In the genomic region with DNA sequence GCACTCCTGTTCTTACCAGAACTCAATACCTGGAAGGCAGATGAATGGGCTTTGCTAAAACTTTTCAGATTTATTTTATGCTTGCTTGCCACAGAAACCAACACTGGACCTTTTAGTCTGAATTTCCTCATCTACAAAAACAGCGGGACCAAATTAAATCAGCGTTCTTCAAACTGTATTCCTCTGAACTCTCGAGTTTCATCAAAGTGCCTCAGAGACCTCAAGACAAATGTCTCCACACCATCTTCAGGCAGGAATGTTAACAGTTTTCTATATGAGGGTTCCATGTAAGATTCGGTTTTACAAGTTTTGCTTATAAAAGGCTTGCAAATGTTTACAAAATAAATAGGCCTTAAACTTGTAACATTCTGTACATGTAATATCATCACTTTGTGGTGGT, we compare ENCODE assay signal across 15 cellular contexts.
DNase-seq lines count a peak whose midpoint lies in the region; ATAC-seq and TF ChIP-seq lines count a peak whose summit lies in the region.
"Had no signal": no experiment of that assay in that cellular context is flagged by ENCODE, and none has a peak within 500 bp of the region (broad histone marks: within the 10 kb centered on the region; RNA-seq: fewer than 3 reads in every experiment).

No MANE protein-coding gene starts in this region.

- no peaks in the 10 kb centered on the region for H3K27me3 Mint-ChIP-seq in WTC11 (ENCODE audit: low read depth)
- H3K27me3 Mint-ChIP-seq: central memory CD8-positive, alpha-beta T cell had no signal

- peak overlapping the region; percentile 76 for H3K27ac Mint-ChIP-seq in WTC11

- H2AFZ ChIP-seq in GM23248 = no peak overlapping the region

- H3K4me2 ChIP-seq in GM23248 (ENCODE audit: unreplicated experiment) (peak overlapping the region; percentile 63), skeletal muscle satellite cell (ENCODE audit: low read length) (peak overlapping the region; percentile 38)

- peaks cover 100% of the 10 kb centered on the region for H3K79me2 ChIP-seq in GM23248 (ENCODE audit: insufficient read depth)

- H3K9ac ChIP-seq in GM23248 (no peak overlapping the region), skeletal muscle satellite cell (ENCODE audit: low read depth, low read length) (no peak overlapping the region)

- no peak overlapping the region for H3K4me3 Mint-ChIP-seq in WTC11
- H3K4me3 Mint-ChIP-seq: central memory CD8-positive, alpha-beta T cell had no signal

- WGBS in GM23248 (ENCODE audit: low coverage in 1 of 2, low lambda C conversion rate in 2 of 2, missing lambda C conversion rate in 2 of 2), 2 experiments = 30 to 37% methylated on average over 4 of the region's 4 CpGs

- H3K4me1 Mint-ChIP-seq in WTC11 = peaks cover 66% of the 10 kb centered on the region

- H3K4me3 ChIP-seq in GM23248 (no peak overlapping the region), skeletal muscle satellite cell (ENCODE audit: low read length) (no peak overlapping the region)

- peak overlapping the region; percentile 15 for H3K27ac ChIP-seq in GM23248
- H3K27ac ChIP-seq in foreskin keratinocyte = no peak overlapping the region
- H3K27ac ChIP-seq: epithelial cell of prostate had no signal

- TF ChIP-seq CTCF in WTC11 (IDR thresholded peaks at IDR 0.05) (no peak), foreskin keratinocyte (conservative IDR thresholded peaks at IDR 0.05) (peak; percentile 37)

- intact Hi-C loops in posterior vena cava (cut with DNase I) = no loop called here

- no peaks in the 10 kb centered on the region for H3K9me2 ChIP-seq in GM23248 (ENCODE audit: insufficient read depth)

- POLR2A ChIA-PET in WTC11 (lab: Charles Lee) = no interaction called here

- no peaks in the 10 kb centered on the region for H3K27me3 ChIP-seq in GM23248 (replicated peaks; ENCODE audit: insufficient read depth)
- no peaks in the 10 kb centered on the region for H3K27me3 ChIP-seq in foreskin keratinocyte
- H3K27me3 ChIP-seq in skeletal muscle satellite cell (ENCODE audit: control insufficient read depth, insufficient read depth, low read length) = no peaks in the 10 kb centered on the region

- H3K36me3 ChIP-seq in GM23248 (ENCODE audit: low read depth) = no peaks in the 10 kb centered on the region
- no peaks in the 10 kb centered on the region for H3K36me3 ChIP-seq in skeletal muscle satellite cell (ENCODE audit: insufficient read depth, low read length)

- peaks cover 36% of the 10 kb centered on the region for H3F3A ChIP-seq in GM23248 (ENCODE audit: insufficient read depth)

- in situ Hi-C loops in GM23248 (cut with MboI) = no loop called here

- peaks cover 50% of the 10 kb centered on the region; the same call in 1 of the 2 replicates for H4K20me1 ChIP-seq in GM23248 (ENCODE audit: insufficient read depth)

- no peaks in the 10 kb centered on the region for H3K9me3 ChIP-seq in GM23248 (ENCODE audit: low read depth)
- no peaks in the 10 kb centered on the region for H3K9me3 ChIP-seq in skeletal muscle satellite cell (replicated peaks; ENCODE audit: low read length)
- H3K9me3 ChIP-seq: Caco-2 had no signal

- CTCF ChIA-PET in WTC11 (lab: Charles Lee) = no interaction called here

- peak; percentile 37 for DNase-seq in GM23248
- DNase-seq in WTC11 (ENCODE audit: low spot score) = no peak
- no peak for DNase-seq in foreskin keratinocyte
- no peak for DNase-seq in posterior vena cava (ENCODE audit: low spot score)
- DNase-seq in Ammon's horn (ENCODE audit: low spot score) = no peak
- DNase-seq in NK-92 (lab: John Stamatoyannopoulos, UW; ENCODE audit: unreplicated experiment) = no peak
- DNase-seq in NK-92 treated with Interleukin-12 subunit alpha and Interleukin-12 subunit beta, amount 100 ng/mL, for 24 hours (lab: John Stamatoyannopoulos, UW) = no peak
- DNase-seq: activated gamma-delta T cell treated with Interleukin-2 at 50 U/mL for 16 hours, Caco-2, KG1, NCI-H1930, NCI-H82 had no signal

- ATAC-seq in WTC11 = no peak
- ATAC-seq in foreskin keratinocyte = no peak

- H3K36me3 Mint-ChIP-seq in WTC11 = no peaks in the 10 kb centered on the region

- no peaks in the 10 kb centered on the region for H3K9me3 Mint-ChIP-seq in WTC11
- H3K9me3 Mint-ChIP-seq: central memory CD8-positive, alpha-beta T cell had no signal

- H3K4me1 ChIP-seq in GM23248 (ENCODE audit: insufficient read depth) (peaks cover 44% of the 10 kb centered on the region), foreskin keratinocyte (no peaks in the 10 kb centered on the region), skeletal muscle satellite cell (ENCODE audit: control insufficient read depth, insufficient read depth, low read length) (peaks cover 35% of the 10 kb centered on the region)
- H3K4me1 ChIP-seq: Caco-2 had no signal

TF ChIP-seq in WTC11, 78 proteins besides CTCF, POLR2A, EP300 and RAD21:
- TF ChIP-seq TCF7 (CRISPR knock-in tag; IDR thresholded peaks at IDR 0.05; ENCODE audit: low read depth) (no peak), GTF2I (CRISPR knock-in tag; conservative IDR thresholded peaks at IDR 0.05) (no peak), SP1 (CRISPR knock-in tag; conservative IDR thresholded peaks at IDR 0.05) (no peak), CREM (CRISPR knock-in tag; IDR thresholded peaks at IDR 0.05) (no peak), ZNF232 (CRISPR knock-in tag; IDR thresholded peaks at IDR 0.05) (no peak), SMAD4 (CRISPR knock-in tag; IDR thresholded peaks at IDR 0.05) (no peak), ZNF317 (CRISPR knock-in tag; IDR thresholded peaks at IDR 0.05; ENCODE audit: borderline replicate concordance, low read depth) (no peak)
TF ChIP-seq in WTC11: peak in this region for 0.
